Comparison of ENCODE assay signal across 2 cellular contexts in the genomic region with DNA sequence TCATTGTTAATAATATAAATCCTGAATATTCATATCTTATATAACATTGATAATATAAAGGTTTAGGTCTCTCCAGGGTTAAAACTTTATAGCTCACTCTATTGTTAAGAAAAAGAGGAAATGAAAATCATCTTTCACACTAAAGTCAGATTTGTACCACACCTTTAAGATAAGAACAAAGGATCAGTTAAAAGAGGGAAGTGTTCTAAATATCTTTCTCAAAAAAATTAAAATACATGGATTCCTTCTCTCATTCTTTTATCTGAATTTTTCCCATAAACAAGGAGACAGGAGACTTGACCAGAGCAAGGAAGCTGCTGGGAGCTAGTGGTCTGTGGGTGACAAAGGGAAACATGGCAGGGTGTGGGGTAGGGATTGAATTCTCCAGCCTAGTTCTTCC.
TF ChIP-seq lines count a peak whose summit lies in the region.

No MANE protein-coding gene starts in this region.

TF ChIP-seq in A549, 52 proteins besides CTCF, POLR2A, EP300 and RAD21 (continued from another document):
- TF ChIP-seq, protein P1, sequence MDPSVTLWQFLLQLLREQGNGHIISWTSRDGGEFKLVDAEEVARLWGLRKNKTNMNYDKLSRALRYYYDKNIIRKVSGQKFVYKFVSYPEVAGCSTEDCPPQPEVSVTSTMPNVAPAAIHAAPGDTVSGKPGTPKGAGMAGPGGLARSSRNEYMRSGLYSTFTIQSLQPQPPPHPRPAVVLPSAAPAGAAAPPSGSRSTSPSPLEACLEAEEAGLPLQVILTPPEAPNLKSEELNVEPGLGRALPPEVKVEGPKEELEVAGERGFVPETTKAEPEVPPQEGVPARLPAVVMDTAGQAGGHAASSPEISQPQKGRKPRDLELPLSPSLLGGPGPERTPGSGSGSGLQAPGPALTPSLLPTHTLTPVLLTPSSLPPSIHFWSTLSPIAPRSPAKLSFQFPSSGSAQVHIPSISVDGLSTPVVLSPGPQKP (IDR thresholded peaks at IDR 0.05; ENCODE audit: low read depth, low read length): no peak
- TF ChIP-seq, protein P2, sequence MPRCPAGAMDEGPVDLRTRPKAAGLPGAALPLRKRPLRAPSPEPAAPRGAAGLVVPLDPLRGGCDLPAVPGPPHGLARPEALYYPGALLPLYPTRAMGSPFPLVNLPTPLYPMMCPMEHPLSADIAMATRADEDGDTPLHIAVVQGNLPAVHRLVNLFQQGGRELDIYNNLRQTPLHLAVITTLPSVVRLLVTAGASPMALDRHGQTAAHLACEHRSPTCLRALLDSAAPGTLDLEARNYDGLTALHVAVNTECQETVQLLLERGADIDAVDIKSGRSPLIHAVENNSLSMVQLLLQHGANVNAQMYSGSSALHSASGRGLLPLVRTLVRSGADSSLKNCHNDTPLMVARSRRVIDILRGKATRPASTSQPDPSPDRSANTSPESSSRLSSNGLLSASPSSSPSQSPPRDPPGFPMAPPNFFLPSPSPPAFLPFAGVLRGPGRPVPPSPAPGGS (IDR thresholded peaks at IDR 0.05): no peak
- no peak for TF ChIP-seq HOXB13 (CRISPR knock-in tag; IDR thresholded peaks at IDR 0.05; ENCODE audit: low read depth)
- no peak for TF ChIP-seq RARB (CRISPR knock-in tag; IDR thresholded peaks at IDR 0.05)
- TF ChIP-seq ZNF302 (CRISPR knock-in tag; IDR thresholded peaks at IDR 0.05): no peak
- TF ChIP-seq, protein P3, sequence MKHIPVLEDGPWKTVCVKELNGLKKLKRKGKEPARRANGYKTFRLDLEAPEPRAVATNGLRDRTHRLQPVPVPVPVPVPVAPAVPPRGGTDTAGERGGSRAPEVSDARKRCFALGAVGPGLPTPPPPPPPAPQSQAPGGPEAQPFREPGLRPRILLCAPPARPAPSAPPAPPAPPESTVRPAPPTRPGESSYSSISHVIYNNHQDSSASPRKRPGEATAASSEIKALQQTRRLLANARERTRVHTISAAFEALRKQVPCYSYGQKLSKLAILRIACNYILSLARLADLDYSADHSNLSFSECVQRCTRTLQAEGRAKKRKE (CRISPR knock-in tag; IDR thresholded peaks at IDR 0.05; ENCODE audit: low read depth): no peak
- TF ChIP-seq, protein P4, sequence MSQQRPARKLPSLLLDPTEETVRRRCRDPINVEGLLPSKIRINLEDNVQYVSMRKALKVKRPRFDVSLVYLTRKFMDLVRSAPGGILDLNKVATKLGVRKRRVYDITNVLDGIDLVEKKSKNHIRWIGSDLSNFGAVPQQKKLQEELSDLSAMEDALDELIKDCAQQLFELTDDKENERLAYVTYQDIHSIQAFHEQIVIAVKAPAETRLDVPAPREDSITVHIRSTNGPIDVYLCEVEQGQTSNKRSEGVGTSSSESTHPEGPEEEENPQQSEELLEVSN (IDR thresholded peaks at IDR 0.05; ENCODE audit: borderline replicate concordance, low read depth): no peak
- TF ChIP-seq RCOR1 (IDR thresholded peaks at IDR 0.05; ENCODE audit: low read depth, low read length): no peak
- TF ChIP-seq NFE2L2 (conservative IDR thresholded peaks at IDR 0.05; ENCODE audit: low read length): no peak
- no peak for TF ChIP-seq NR3C1 (IDR thresholded peaks at IDR 0.05)

TF ChIP-seq in WTC11, 78 proteins besides CTCF, POLR2A, EP300 and RAD21 (continued from another document):
- TF ChIP-seq, protein P5, sequence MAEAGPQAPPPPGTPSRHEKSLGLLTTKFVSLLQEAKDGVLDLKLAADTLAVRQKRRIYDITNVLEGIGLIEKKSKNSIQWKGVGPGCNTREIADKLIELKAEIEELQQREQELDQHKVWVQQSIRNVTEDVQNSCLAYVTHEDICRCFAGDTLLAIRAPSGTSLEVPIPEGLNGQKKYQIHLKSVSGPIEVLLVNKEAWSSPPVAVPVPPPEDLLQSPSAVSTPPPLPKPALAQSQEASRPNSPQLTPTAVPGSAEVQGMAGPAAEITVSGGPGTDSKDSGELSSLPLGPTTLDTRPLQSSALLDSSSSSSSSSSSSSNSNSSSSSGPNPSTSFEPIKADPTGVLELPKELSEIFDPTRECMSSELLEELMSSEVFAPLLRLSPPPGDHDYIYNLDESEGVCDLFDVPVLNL (CRISPR knock-in tag; IDR thresholded peaks at IDR 0.05; ENCODE audit: borderline replicate concordance, low read depth): no peak
- TF ChIP-seq NR1H2 (CRISPR knock-in tag; IDR thresholded peaks at IDR 0.05) (no peak), ZNF416 (CRISPR knock-in tag; IDR thresholded peaks at IDR 0.05) (no peak)
